In the genomic region with DNA sequence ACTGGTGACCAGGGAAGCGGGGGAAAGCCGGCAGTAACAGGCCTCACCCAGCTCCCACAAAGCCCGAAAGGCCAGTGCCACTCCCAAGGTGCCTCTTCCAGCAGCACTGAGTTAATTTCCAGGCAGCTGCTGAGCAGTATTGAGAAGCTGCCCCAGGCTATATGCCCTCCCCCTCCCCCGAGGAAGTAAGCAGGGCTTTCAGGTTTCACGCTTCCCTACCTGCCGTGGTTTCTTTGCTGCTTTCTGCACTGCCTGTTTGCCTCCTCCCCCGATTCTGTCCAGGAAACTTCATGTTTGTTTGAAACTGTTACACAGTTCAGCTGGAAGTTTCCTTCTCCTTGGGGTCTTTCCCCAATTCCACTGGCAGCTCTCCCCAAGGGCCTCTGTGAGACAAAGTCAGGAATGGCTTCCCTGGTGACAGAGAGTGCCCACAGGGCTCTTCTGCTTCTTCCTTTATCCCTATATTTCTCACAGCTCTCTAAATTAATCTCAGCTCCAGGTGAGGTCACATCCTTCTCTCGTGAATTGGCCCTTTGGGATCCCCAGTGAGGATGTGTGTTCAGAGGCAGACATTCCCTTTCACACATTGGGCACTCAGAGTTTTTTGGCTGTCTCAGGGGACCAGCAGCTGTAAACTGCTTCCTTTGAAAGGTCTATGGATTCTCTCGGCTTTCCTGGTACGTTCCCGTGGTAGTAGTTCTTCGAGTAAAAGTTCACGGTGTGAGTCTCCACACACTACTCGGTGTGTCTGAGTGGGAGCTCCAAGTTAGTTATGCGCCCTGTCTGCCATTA, we compare ENCODE assay signal across 8 cellular contexts. TPM values are rescaled to one million over a fixed set of nuclear protein-coding genes. Genes with fewer than 3 reads are reported as not detected.
DNase-seq lines count a peak whose midpoint lies in the region; ATAC-seq and FAIRE-seq lines count a peak whose summit lies in the region.

No MANE protein-coding gene starts in this region.

- peak overlapping the region; percentile 47 for H3K27ac Mint-ChIP-seq in activated CD4-positive, alpha-beta memory T cell treated with anti-CD3 and anti-CD28 coated beads, Interleukin-2, amount 10 ng/mL, durations not matched to agents 7 days and 5 days

- ATAC-seq in GM19455 (IDR thresholded peaks at IDR 0.05; ENCODE audit: unreplicated experiment): peak; percentile 98
- ATAC-seq in HG03460 (IDR thresholded peaks at IDR 0.05; ENCODE audit: unreplicated experiment): peak; percentile 100

- peaks cover 67% of the 10 kb centered on the region for H3K4me1 Mint-ChIP-seq in activated CD4-positive, alpha-beta memory T cell treated with anti-CD3 and anti-CD28 coated beads, Interleukin-2, amount 10 ng/mL, durations not matched to agents 7 days and 5 days

- peaks cover 51% of the 10 kb centered on the region for H3K36me3 Mint-ChIP-seq in activated CD4-positive, alpha-beta memory T cell treated with anti-CD3 and anti-CD28 coated beads, Interleukin-2, amount 10 ng/mL, durations not matched to agents 7 days and 5 days (ENCODE audit: low read depth)

- peaks cover 27% of the 10 kb centered on the region; the same call in 1 of the 2 replicates for H3K4me1 ChIP-seq in iPS-20b (ENCODE audit: insufficient read depth, low read length)
- peaks cover 3 to 15% (median 13%) of the 10 kb centered on the region in 5 donors for H3K4me1 ChIP-seq in subcutaneous abdominal adipose tissue (ENCODE audit: control insufficient read depth in 5 of 5, insufficient read depth in 5 of 5, low read length in 5 of 5)

- H3K27me3 Mint-ChIP-seq in activated CD4-positive, alpha-beta memory T cell treated with anti-CD3 and anti-CD28 coated beads, Interleukin-2, amount 10 ng/mL, durations not matched to agents 7 days and 5 days: no peaks in the 10 kb centered on the region

- DNase-seq in COLO668 (lab: John Stamatoyannopoulos, UW; ENCODE audit: unreplicated experiment) (peak; percentile 92), HTR-8/SVneo (ENCODE audit: insufficient read length, low spot score) (no peak), OCI-M1 (lab: John Stamatoyannopoulos, UW) (no peak)
- DNase-seq in activated CD4-positive, alpha-beta memory T cell treated with anti-CD3 and anti-CD28 coated beads, Interleukin-2, amount 10 ng/mL, durations not matched to agents 7 days and 5 days: peak; percentile 49

- POLR2A ChIA-PET in activated CD4-positive, alpha-beta memory T cell treated with anti-CD3 and anti-CD28 coated beads, Interleukin-2, amount 10 ng/mL, durations not matched to agents 7 days and 5 days (lab: Charles Lee): interaction anchor here (0.6 to 2.7 kb wide), 6 partner anchors 18 to 96 kb away, joined by 3 to 17 read pairs (median 4); partner anchors contain the start of gene C1GALT1

- H3K4me3 ChIP-seq in iPS-20b (ENCODE audit: low read length) (peak overlapping the region; percentile 27; the same call in 1 of the 2 replicates), subcutaneous abdominal adipose tissue (ENCODE audit: low read depth in 1 of 5, low read length in 5 of 5) (peak overlapping the region in 3 of 5 donors; percentile 1 to 8 (median 2))

- 0 out of 2 replicates have a peak, but pooled peaks cover 3% of the 10 kb centered on the region for H3K9me3 ChIP-seq in iPS-20b (ENCODE audit: insufficient read depth, low read depth, low read length)
- H3K9me3 ChIP-seq in subcutaneous abdominal adipose tissue (ENCODE audit: control insufficient read depth in 5 of 5, low read length in 5 of 5): peaks cover 0 to 3% (median 0%) of the 10 kb centered on the region in 5 donors

- FAIRE-seq in HTR-8/SVneo (lab: Jason Lieb, UNC): no peak

- CTCF ChIA-PET in activated CD4-positive, alpha-beta memory T cell treated with anti-CD3 and anti-CD28 coated beads, Interleukin-2, amount 10 ng/mL, durations not matched to agents 7 days and 5 days (lab: Charles Lee): interaction anchor here (1.3 kb wide), 1 partner anchor 20 kb away, joined by 3 read pairs; the partner anchor contains the start of gene C1GALT1

- no peak overlapping the region for H3K4me3 Mint-ChIP-seq in activated CD4-positive, alpha-beta memory T cell treated with anti-CD3 and anti-CD28 coated beads, Interleukin-2, amount 10 ng/mL, durations not matched to agents 7 days and 5 days

- peak overlapping the region; percentile 47 for H3K9ac ChIP-seq in iPS-20b (ENCODE audit: low read depth, low read length)
- H3K9ac ChIP-seq in subcutaneous abdominal adipose tissue (ENCODE audit: low read length in 5 of 5): no peak overlapping the region

- H3K27me3 ChIP-seq in iPS-20b (ENCODE audit: insufficient read depth, low read length): no peaks in the 10 kb centered on the region
- H3K27me3 ChIP-seq in subcutaneous abdominal adipose tissue (ENCODE audit: control insufficient read depth in 5 of 5, insufficient read depth in 4 of 5, low read length in 5 of 5): no peaks in the 10 kb centered on the region

- H3K9me3 Mint-ChIP-seq in activated CD4-positive, alpha-beta memory T cell treated with anti-CD3 and anti-CD28 coated beads, Interleukin-2, amount 10 ng/mL, durations not matched to agents 7 days and 5 days: peaks cover 9% of the 10 kb centered on the region

- no peaks in the 10 kb centered on the region for H3K36me3 ChIP-seq in iPS-20b (ENCODE audit: insufficient read depth, low read depth, low read length)
- no peaks in the 10 kb centered on the region for H3K36me3 ChIP-seq in subcutaneous abdominal adipose tissue (ENCODE audit: control insufficient read depth in 5 of 5, insufficient read depth in 5 of 5, low read length in 5 of 5)

- H3K27ac ChIP-seq in iPS-20b (ENCODE audit: low read length): no peak overlapping the region
- peak overlapping the region; percentile 0 for H3K27ac ChIP-seq in subcutaneous abdominal adipose tissue (ENCODE audit: low read depth, low read length)

RNA-seq across cellular contexts. Expression of gene C1GALT1, which starts 19.4 kb away (rescaled TPM):
- 10 to 100 TPM; 63.4 to 64.1 TPM for total RNA-seq in activated CD4-positive, alpha-beta memory T cell treated with anti-CD3 and anti-CD28 coated beads, Interleukin-2, amount 10 ng/mL, durations not matched to agents 7 days and 5 days

Comparison
In these comparisons a context has a peak if more than half of its experiments do, and no peak if none do; other contexts are left out.
1. DNase-seq: peak in COLO668 (single experiment) and activated CD4-positive, alpha-beta memory T cell treated with anti-CD3 and anti-CD28 coated beads, Interleukin-2, amount 10 ng/mL, durations not matched to agents 7 days and 5 days (single experiment); none in HTR-8/SVneo (single experiment) and OCI-M1 (single experiment).